15 cellular contexts compared by ENCODE assay signal in the genomic region with DNA sequence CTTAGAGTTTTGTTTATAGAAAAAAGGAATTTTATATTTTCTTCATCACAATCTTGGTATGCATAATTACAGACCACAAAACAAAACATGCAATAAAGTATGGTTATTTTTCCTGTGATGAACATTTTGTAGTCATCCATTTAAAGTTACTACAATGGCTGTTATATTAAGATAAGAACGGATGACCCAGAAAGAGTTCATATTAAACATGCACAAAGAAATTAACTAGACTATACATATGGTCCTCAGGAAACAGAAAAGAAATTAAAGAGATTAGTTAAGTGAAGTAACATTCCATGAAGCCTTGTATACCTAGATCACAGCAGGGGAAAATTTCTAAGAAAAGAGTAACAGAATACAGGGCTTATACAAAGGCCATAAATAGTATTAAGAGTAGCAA. TPM values are rescaled to one million over a fixed set of nuclear protein-coding genes. Genes with fewer than 3 reads are reported as not detected.
A peak's percentile ranks its signal among the peaks of the same experiment; 100 is the strongest.
DNase-seq lines count a peak whose midpoint lies in the region; ATAC-seq and FAIRE-seq lines count a peak whose summit lies in the region.
"Had no signal": no experiment of that assay in that cellular context is flagged by ENCODE, and none has a peak within 500 bp of the region (broad histone marks: within the 10 kb centered on the region; RNA-seq: fewer than 3 reads in every experiment).

No MANE protein-coding gene starts in this region.

- no peaks in the 10 kb centered on the region for H3K4me1 Mint-ChIP-seq in stimulated activated memory B cell treated with anti-CD40 and anti-IgM and Interleukin-4, amounts not matched to agents 10 μg/mL and 1 μg/mL and 100 μg/mL, for 72 hours
- H3K4me1 Mint-ChIP-seq: B cell had no signal

- no peaks in the 10 kb centered on the region for H3K4me1 ChIP-seq in small intestine (ENCODE audit: control insufficient read depth in 2 of 2, insufficient read depth in 1 of 2, low read depth in 1 of 2, low read length in 1 of 2)

- no peak overlapping the region for H3K4me3 Mint-ChIP-seq in stimulated activated memory B cell treated with anti-CD40 and anti-IgM and Interleukin-4, amounts not matched to agents 10 μg/mL and 1 μg/mL and 100 μg/mL, for 72 hours
- H3K4me3 Mint-ChIP-seq: B cell; CD4-positive, alpha-beta memory T cell had no signal

- peak; percentile 16 for DNase-seq in EH (ENCODE audit: low read depth)
- no peak for DNase-seq in GM19239 (ENCODE audit: insufficient read length, low spot score)
- peak; percentile 50 for DNase-seq in amniotic epithelial cell (ENCODE audit: low read depth)
- DNase-seq in substantia nigra (lab: John Stamatoyannopoulos, UW): no peak
- no peak for DNase-seq in small intestine
- no peak for DNase-seq in NCI-H345 (lab: John Stamatoyannopoulos, UW)
- DNase-seq: CD4-positive, alpha-beta memory T cell; DMS79; EL; GDM1; HCEC 1CT had no signal

- H3K4me3 ChIP-seq in small intestine (ENCODE audit: low read depth in 1 of 2, low read length in 2 of 2): no peak overlapping the region

- 89 to 94% (median 94%) methylated on average over 1 of the region's 1 CpG for WGBS in small intestine, 3 donors

- no peaks in the 10 kb centered on the region for H3K9me3 ChIP-seq in small intestine (ENCODE audit: control insufficient read depth, low read depth)

- H3K27ac ChIP-seq in substantia nigra (ENCODE audit: low read depth, low read length, poor library complexity, severe bottlenecking) (no peak overlapping the region), small intestine (ENCODE audit: low read depth in 1 of 2, low read length in 1 of 2) (no peak overlapping the region)
- H3K27ac ChIP-seq: C4-2B had no signal

- peaks cover 58% of the 10 kb centered on the region for H3K36me3 Mint-ChIP-seq in stimulated activated memory B cell treated with anti-CD40 and anti-IgM and Interleukin-4, amounts not matched to agents 10 μg/mL and 1 μg/mL and 100 μg/mL, for 72 hours

- peaks cover 7 to 12% of the 10 kb centered on the region in 2 donors for H3K36me3 ChIP-seq in small intestine (ENCODE audit: control insufficient read depth in 2 of 2, insufficient read depth in 2 of 2, low read length in 2 of 2)

- peak overlapping the region; percentile 45 for H3K27ac Mint-ChIP-seq in stimulated activated memory B cell treated with anti-CD40 and anti-IgM and Interleukin-4, amounts not matched to agents 10 μg/mL and 1 μg/mL and 100 μg/mL, for 72 hours
- H3K27ac Mint-ChIP-seq: B cell had no signal

- H3K27me3 Mint-ChIP-seq in stimulated activated memory B cell treated with anti-CD40 and anti-IgM and Interleukin-4, amounts not matched to agents 10 μg/mL and 1 μg/mL and 100 μg/mL, for 72 hours: no peaks in the 10 kb centered on the region
- H3K27me3 Mint-ChIP-seq: B cell; CD4-positive, alpha-beta memory T cell had no signal

- ATAC-seq in stimulated activated memory B cell treated with anti-CD40 and anti-IgM and Interleukin-4, amounts not matched to agents 10 μg/mL and 1 μg/mL and 100 μg/mL, for 72 hours: no peak

- H3K9me3 Mint-ChIP-seq in stimulated activated memory B cell treated with anti-CD40 and anti-IgM and Interleukin-4, amounts not matched to agents 10 μg/mL and 1 μg/mL and 100 μg/mL, for 72 hours: no peaks in the 10 kb centered on the region
- H3K9me3 Mint-ChIP-seq: CD4-positive, alpha-beta memory T cell had no signal

- FAIRE-seq in GM19239 (lab: Jason Lieb, UNC) (peak; percentile 74), small intestine (lab: Jason Lieb, UNC) (no peak)
- FAIRE-seq: GM12892 had no signal

- no peaks in the 10 kb centered on the region for H3K27me3 ChIP-seq in small intestine (ENCODE audit: control insufficient read depth in 2 of 2, insufficient read depth in 2 of 2, low read length in 2 of 2)

RNA-seq across cellular contexts. Expression of gene RBM26, which starts 36.8 kb away (rescaled TPM):
- polyA plus RNA-seq in small intestine: 10 to 100 TPM in 2 of 3 donors, 1 to 10 TPM in 1; 7.6 to 14.9 (median 11.0) TPM

Comparison
In these comparisons a context has a peak if more than half of its experiments do, and no peak if none do; other contexts are left out.
1. DNase-seq: peak in EH (single experiment) and amniotic epithelial cell (single experiment); none in GM19239 (single experiment), substantia nigra (0 of 49), small intestine (single experiment) and NCI-H345 (single experiment).